Comparison of ENCODE assay signal across 8 cellular contexts in genomic region chr17:47279062-47279801, GRCh38. TPM values are rescaled to one million over a fixed set of nuclear protein-coding genes. Genes with fewer than 3 reads are reported as not detected.
A peak's percentile ranks its signal among the peaks of the same experiment; 100 is the strongest.
DNase-seq lines count a peak whose midpoint lies in the region; ATAC-seq and TF ChIP-seq lines count a peak whose summit lies in the region.

No MANE protein-coding gene starts in this region.

- H3K36me3 ChIP-seq in sigmoid colon, result peaks cover 0 to 6% (median 0%) of the 10 kb centered on the region in 4 donors

- TF ChIP-seq POLR2A in sigmoid colon (IDR thresholded peaks at IDR 0.05), result no peak

- 52 to 78% methylated on average over 10 of the region's 10 CpGs for WGBS in sigmoid colon, 2 donors

- peak in 2 of 4 experiments; percentile 10 to 11 for TF ChIP-seq CTCF in sigmoid colon (IDR thresholded peaks at IDR 0.05)

- no peaks in the 10 kb centered on the region for H3K27me3 ChIP-seq in sigmoid colon

- intact Hi-C loops in Right ventricle myocardium superior (cut with DNase I), result no loop called here
- intact Hi-C loops in sigmoid colon (cut with DNase I), result no loop called here

- peak; percentile 31 to 87 (median 72) for TF ChIP-seq EP300 in sigmoid colon (IDR thresholded peaks at IDR 0.05)

- DNase-seq in T1000 (lab: John Stamatoyannopoulos, UW), result peak; percentile 82
- peak; percentile 77 for DNase-seq in Right ventricle myocardium superior
- peak; percentile 90 for DNase-seq in sigmoid colon
- DNase-seq in NCI-H446 treated with DMSO at 0.1 percent for 48 hours (lab: John Stamatoyannopoulos, UW), result no peak
- DNase-seq in T-helper 9 cell, result no peak
- no peak for DNase-seq in HuH-7 (ENCODE audit: low spot score)

- H3K4me3 ChIP-seq in sigmoid colon, result no peak overlapping the region

- ATAC-seq in GM19043 (IDR thresholded peaks at IDR 0.05; ENCODE audit: low read depth, unreplicated experiment) (peak; percentile 79), HG03135 (IDR thresholded peaks at IDR 0.05; ENCODE audit: unreplicated experiment) (peak; percentile 72), Right ventricle myocardium superior (ENCODE audit: poor library complexity) (peak; percentile 72)

- H3K9me3 ChIP-seq in sigmoid colon, result no peaks in the 10 kb centered on the region

- H3K4me1 ChIP-seq in sigmoid colon, result peaks cover 0 to 76% (median 70%) of the 10 kb centered on the region in 4 donors

- peak overlapping the region; percentile 86 to 92 (median 88) for H3K27ac ChIP-seq in sigmoid colon

RNA-seq across cellular contexts. Expression of gene ITGB3, which starts 25.6 kb away (rescaled TPM):
- total RNA-seq in Right ventricle myocardium superior, result 2.7 TPM
- total RNA-seq in sigmoid colon, result 10 to 100 TPM; 28.5 to 62.7 (median 40.1) TPM
- polyA plus RNA-seq in sigmoid colon, result 1 to 10 TPM in 2 of 3 donors, under 1 TPM in 1; 0.69 to 3.4 (median 1.8) TPM

RNA-seq across cellular contexts. Expression of gene EFCAB13, which starts 44.5 kb away (rescaled TPM):
- total RNA-seq in Right ventricle myocardium superior (3.0 TPM), sigmoid colon (10 to 100 TPM in 3 of 4 donors, 1 to 10 TPM in 1; 8.7 to 16.3 (median 15.4) TPM)
- polyA plus RNA-seq in sigmoid colon, result 1 to 10 TPM in 2 of 3 donors, under 1 TPM in 1; 0.46 to 3.6 (median 1.7) TPM

Comparison
In these comparisons a context has a peak if more than half of its experiments do, and no peak if none do; other contexts are left out.
1. DNase-seq: peak in T1000 (single experiment), Right ventricle myocardium superior (single experiment) and sigmoid colon (single experiment); none in NCI-H446 treated with DMSO at 0.1 percent for 48 hours (single experiment), T-helper 9 cell (single experiment) and HuH-7 (single experiment).
2. Peak in every context shown above with its lines, with median percentiles within 50 percentile points of each other: ATAC-seq.